In the genomic region with DNA sequence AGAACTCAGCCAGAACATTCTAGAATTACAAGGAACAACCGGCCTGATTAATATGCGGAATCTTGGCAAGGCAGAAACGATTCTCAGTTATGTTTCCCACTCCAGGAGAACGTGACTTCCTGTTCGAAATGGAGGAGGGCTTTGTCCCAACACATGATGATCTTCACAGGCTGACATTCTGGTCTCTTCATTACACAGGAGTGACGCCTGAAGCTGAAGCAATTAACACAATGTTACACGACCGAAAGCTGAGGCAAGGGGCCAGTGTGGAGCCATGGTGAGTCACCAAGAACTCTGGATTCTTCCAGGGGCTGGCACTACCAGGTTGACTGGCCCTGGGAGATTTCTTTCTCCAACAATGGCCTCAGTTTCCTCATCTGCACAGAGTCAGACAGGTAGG, we compare ENCODE assay signal across 14 cellular contexts. TPM values are rescaled to one million over a fixed set of nuclear protein-coding genes. Genes with fewer than 3 reads are reported as not detected.
DNase-seq lines count a peak whose midpoint lies in the region; ATAC-seq, FAIRE-seq and TF ChIP-seq lines count a peak whose summit lies in the region.
"Had no signal": no experiment of that assay in that cellular context is flagged by ENCODE, and none has a peak within 500 bp of the region (broad histone marks: within the 10 kb centered on the region; RNA-seq: fewer than 3 reads in every experiment).

No MANE protein-coding gene starts in this region.

- H2AFZ ChIP-seq in OCI-LY1 (ENCODE audit: low read length) (no peak overlapping the region), astrocyte (ENCODE audit: low read depth, low read length) (no peak overlapping the region)

- H3K4me1 ChIP-seq in OCI-LY1 (ENCODE audit: insufficient read depth, low read length, severe bottlenecking) (peaks cover 84% of the 10 kb centered on the region), astrocyte (ENCODE audit: insufficient read depth, low read length) (peaks cover 49% of the 10 kb centered on the region), left ventricle myocardium inferior (peaks cover 90% of the 10 kb centered on the region), mesendoderm (ENCODE audit: control insufficient read depth, low read depth, low read length) (peaks cover 2% of the 10 kb centered on the region)

- no peaks in the 10 kb centered on the region for H3K27me3 ChIP-seq in OCI-LY1 (ENCODE audit: insufficient read depth, low read length)
- H3K27me3 ChIP-seq in astrocyte (ENCODE audit: insufficient read depth, low read length), result no peaks in the 10 kb centered on the region
- no peaks in the 10 kb centered on the region for H3K27me3 ChIP-seq in left ventricle myocardium inferior (ENCODE audit: low read depth)
- no peaks in the 10 kb centered on the region for H3K27me3 ChIP-seq in mesendoderm (ENCODE audit: insufficient read depth, low read length, poor library complexity)

- H3K36me3 Mint-ChIP-seq in astrocyte (ENCODE audit: low read depth, unreplicated experiment), result peaks cover 41% of the 10 kb centered on the region
- peaks cover 93 to 99% of the 10 kb centered on the region in 2 donors for H3K36me3 Mint-ChIP-seq in stimulated activated naive B cell treated with anti-CD40 and anti-IgM and Interleukin-4, amounts not matched to agents 10 μg/mL and 1 μg/mL and 100 μg/mL, for 72 hours

- H3K56ac ChIP-seq in mesendoderm (ENCODE audit: low read length), result no peak overlapping the region

- H3K9me2 ChIP-seq in OCI-LY1 (ENCODE audit: low read depth, low read length), result no peaks in the 10 kb centered on the region

- WGBS in mesendoderm (ENCODE audit: extremely low coverage, insufficient coverage, low lambda C conversion rate), result no CpG with 5 or more reads among the region's 8 CpGs

- no peak for DNase-seq in astrocyte (ENCODE audit: low read depth)
- no peak for DNase-seq in left ventricle myocardium inferior
- DNase-seq in stimulated activated naive B cell treated with anti-CD40 and anti-IgM and Interleukin-4, amounts not matched to agents 10 μg/mL and 1 μg/mL and 100 μg/mL, for 72 hours, result no peak
- no peak for DNase-seq in HT-29 (ENCODE audit: low spot score)
- DNase-seq in mesendoderm, result no peak
- no peak for DNase-seq in NCI-H1048 (lab: John Stamatoyannopoulos, UW)
- DNase-seq: Caco-2; DMS153; EL; NCI-H1417; NCI-H187 treated with DMSO at 0.1 percent for 48 hours; NK-92 treated with Interleukin-12 subunit alpha and Interleukin-12 subunit beta, amount 100 ng/mL, for 24 hours; PC-3 had no signal

- H3K27ac ChIP-seq in OCI-LY1 (ENCODE audit: low read depth, low read length, poor library complexity, severe bottlenecking) (peak overlapping the region; percentile 95), astrocyte (ENCODE audit: low read depth, low read length) (no peak overlapping the region), left ventricle myocardium inferior (replicated peaks) (peak overlapping the region; percentile 73), mesendoderm (ENCODE audit: low read depth, low read length) (no peak overlapping the region)

- no peak overlapping the region for H2BK15ac ChIP-seq in mesendoderm (replicated peaks; ENCODE audit: low read depth)

- H3F3A ChIP-seq in OCI-LY1 (ENCODE audit: insufficient read depth, low read length), result no peaks in the 10 kb centered on the region

- no peak overlapping the region for H3K9ac ChIP-seq in OCI-LY1 (ENCODE audit: low read length)
- H3K9ac ChIP-seq in astrocyte (ENCODE audit: low read length), result no peak overlapping the region
- no peak overlapping the region for H3K9ac ChIP-seq in mesendoderm (ENCODE audit: low read length)

- H4K8ac ChIP-seq in mesendoderm (ENCODE audit: low read depth, low read length), result no peak overlapping the region

- no peak overlapping the region for H3K4me3 Mint-ChIP-seq in astrocyte (ENCODE audit: unreplicated experiment)
- H3K4me3 Mint-ChIP-seq in stimulated activated naive B cell treated with anti-CD40 and anti-IgM and Interleukin-4, amounts not matched to agents 10 μg/mL and 1 μg/mL and 100 μg/mL, for 72 hours, result no peak overlapping the region

- no peak overlapping the region for H2BK120ac ChIP-seq in mesendoderm (ENCODE audit: low read depth, low read length)

- H3K27me3 Mint-ChIP-seq in astrocyte (ENCODE audit: low read depth, unreplicated experiment), result no peaks in the 10 kb centered on the region
- H3K27me3 Mint-ChIP-seq in stimulated activated naive B cell treated with anti-CD40 and anti-IgM and Interleukin-4, amounts not matched to agents 10 μg/mL and 1 μg/mL and 100 μg/mL, for 72 hours, result no peaks in the 10 kb centered on the region

- peaks cover 94% of the 10 kb centered on the region for H3K79me2 ChIP-seq in OCI-LY1 (ENCODE audit: insufficient read depth, low read length)
- H3K79me2 ChIP-seq in astrocyte (ENCODE audit: insufficient read depth, low read length), result peaks cover 42% of the 10 kb centered on the region
- no peaks in the 10 kb centered on the region for H3K79me2 ChIP-seq in mesendoderm (ENCODE audit: control insufficient read depth, insufficient read depth, low read length)

- no peak overlapping the region for H3K23ac ChIP-seq in mesendoderm (ENCODE audit: low read length)

- peaks cover 50% of the 10 kb centered on the region for H3K4me1 Mint-ChIP-seq in astrocyte (ENCODE audit: low read depth, unreplicated experiment)
- H3K4me1 Mint-ChIP-seq in stimulated activated naive B cell treated with anti-CD40 and anti-IgM and Interleukin-4, amounts not matched to agents 10 μg/mL and 1 μg/mL and 100 μg/mL, for 72 hours, result peaks cover 47 to 91% of the 10 kb centered on the region in 2 donors

- no peak for ATAC-seq in stimulated activated naive B cell treated with anti-CD40 and anti-IgM and Interleukin-4, amounts not matched to agents 10 μg/mL and 1 μg/mL and 100 μg/mL, for 72 hours (replicated peaks)
- ATAC-seq: PC-3 had no signal

- H3K4me2 ChIP-seq in OCI-LY1 (ENCODE audit: low read length) (no peak overlapping the region), astrocyte (ENCODE audit: low read length) (no peak overlapping the region), mesendoderm (ENCODE audit: low read length) (no peak overlapping the region)

- no peak overlapping the region for H4K5ac ChIP-seq in mesendoderm (ENCODE audit: low read length)

- H3K4me3 ChIP-seq in OCI-LY1 (ENCODE audit: low read depth, low read length, poor library complexity, severe bottlenecking) (no peak overlapping the region), astrocyte (ENCODE audit: insufficient read depth, low read depth, low read length) (no peak overlapping the region), left ventricle myocardium inferior (no peak overlapping the region), mesendoderm (ENCODE audit: low read length) (no peak overlapping the region)

- H4K20me1 ChIP-seq in OCI-LY1 (ENCODE audit: insufficient read depth, low read length) (no peaks in the 10 kb centered on the region), astrocyte (ENCODE audit: insufficient read depth, low read length) (peaks cover 6% of the 10 kb centered on the region)

- H3K4ac ChIP-seq in mesendoderm (ENCODE audit: low read depth, low read length), result no peak overlapping the region

- H3K9me3 ChIP-seq in OCI-LY1 (ENCODE audit: low read length) (no peaks in the 10 kb centered on the region), astrocyte (ENCODE audit: insufficient read depth, low read depth, low read length) (no peaks in the 10 kb centered on the region), left ventricle myocardium inferior (replicated peaks) (peaks cover 14% of the 10 kb centered on the region)

- H3K27ac Mint-ChIP-seq in astrocyte (ENCODE audit: unreplicated experiment), result peak overlapping the region; percentile 72
- peak overlapping the region; percentile 59 for H3K27ac Mint-ChIP-seq in stimulated activated naive B cell treated with anti-CD40 and anti-IgM and Interleukin-4, amounts not matched to agents 10 μg/mL and 1 μg/mL and 100 μg/mL, for 72 hours

- intact Hi-C loops in left ventricle myocardium inferior (cut with micrococcal nuclease), result no loop called here

- no peak for TF ChIP-seq CTCF in OCI-LY1 (IDR thresholded peaks at IDR 0.05; ENCODE audit: low read length)
- TF ChIP-seq CTCF in astrocyte (IDR thresholded peaks at IDR 0.05; ENCODE audit: insufficient read depth, low read depth, low read length), result no peak
- no peak for TF ChIP-seq CTCF in left ventricle myocardium inferior (IDR thresholded peaks at IDR 0.05; ENCODE audit: borderline replicate concordance)

- no peak overlapping the region for H2AK5ac ChIP-seq in mesendoderm (ENCODE audit: low read length)

- no peak overlapping the region for H2BK5ac ChIP-seq in mesendoderm (ENCODE audit: low read length)

- H3K36me3 ChIP-seq in OCI-LY1 (ENCODE audit: insufficient read depth, low read length) (peaks cover 96% of the 10 kb centered on the region), astrocyte (ENCODE audit: insufficient read depth, low read length) (peaks cover 5% of the 10 kb centered on the region), left ventricle myocardium inferior (peaks cover 32% of the 10 kb centered on the region), mesendoderm (ENCODE audit: control insufficient read depth, insufficient read depth, low read length) (no peaks in the 10 kb centered on the region)

- FAIRE-seq in astrocyte (lab: Jason Lieb, UNC), result no peak

- H3K9me3 Mint-ChIP-seq in astrocyte (ENCODE audit: unreplicated experiment), result peaks cover 15% of the 10 kb centered on the region
- H3K9me3 Mint-ChIP-seq in stimulated activated naive B cell treated with anti-CD40 and anti-IgM and Interleukin-4, amounts not matched to agents 10 μg/mL and 1 μg/mL and 100 μg/mL, for 72 hours, result peaks cover 9 to 12% of the 10 kb centered on the region in 2 donors

- H3K79me1 ChIP-seq in mesendoderm (ENCODE audit: low read length), result no peaks in the 10 kb centered on the region

- no peak overlapping the region for H3K18ac ChIP-seq in mesendoderm (ENCODE audit: low read length)

RNA-seq across cellular contexts. Expression of a gene that starts 40.9 kb away (rescaled TPM):
- total RNA-seq in astrocyte (49.5 and 56.8 TPM in 2 replicates), left ventricle myocardium inferior (22.9 TPM)
- total RNA-seq in HT-29 (2014; rRNA removed; shearing (Covaris generic)), result not detected in 2 replicates
- polyA plus RNA-seq in mesendoderm (2013, experiment 1 of 2), result 6.8 TPM
- polyA plus RNA-seq in mesendoderm (2013, experiment 2 of 2), result 7.0 TPM

Comparison
In these comparisons a context has a peak if more than half of its experiments do, and no peak if none do; other contexts are left out.
1. H3K27ac ChIP-seq: peak in OCI-LY1 (single experiment) and left ventricle myocardium inferior (single experiment); none in astrocyte (single experiment) and mesendoderm (single experiment).
2. RNA of a gene that starts 40.9 kb away (total RNA-seq): 49.5 to 56.8 TPM in astrocyte and 22.9 TPM in left ventricle myocardium inferior (single experiment); not detected in HT-29; every median in the first group is over 10 times any median in the second.